In the genomic region with DNA sequence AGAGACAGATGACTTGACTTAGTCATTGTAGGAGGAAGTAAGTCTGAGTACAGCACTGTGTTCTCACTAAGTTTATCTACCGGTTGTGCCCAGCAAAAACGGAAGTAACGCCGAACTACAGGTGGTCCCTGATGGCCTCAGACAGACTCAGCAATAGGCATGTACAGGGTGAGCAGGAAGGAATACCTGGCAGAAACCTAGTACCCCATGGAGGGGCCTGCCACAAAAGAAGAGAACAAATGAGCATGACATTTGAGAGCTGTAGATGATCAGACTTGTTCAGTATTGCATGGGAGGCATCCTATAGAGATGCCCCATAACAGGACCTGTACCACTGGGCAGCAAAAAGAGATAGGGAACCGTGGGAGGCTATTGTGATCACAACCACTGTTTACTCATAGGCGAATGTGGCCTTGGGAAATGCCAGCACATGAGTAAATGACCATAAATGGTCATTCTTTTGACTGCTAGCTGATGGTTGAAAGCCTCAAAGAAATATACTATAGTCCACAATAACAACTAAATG, we compare ENCODE assay signal across 7 cellular contexts.
DNase-seq lines count a peak whose midpoint lies in the region; ATAC-seq and TF ChIP-seq lines count a peak whose summit lies in the region.

No MANE protein-coding gene starts in this region.

- no peaks in the 10 kb centered on the region for H3K9me2 ChIP-seq in PC-3 (replicated peaks; ENCODE audit: low read length)

- no peak overlapping the region for H3K4me2 ChIP-seq in PC-3 (ENCODE audit: low read length)

- H3K36me3 ChIP-seq in PC-3 (ENCODE audit: low read depth, low read length) = no peaks in the 10 kb centered on the region
- no peaks in the 10 kb centered on the region for H3K36me3 ChIP-seq in BE2C

- DNase-seq in PC-3 = peak; percentile 10
- DNase-seq in foreskin melanocyte = peak; percentile 61
- no peak for DNase-seq in BE2C
- DNase-seq in stimulated activated CD4-positive, alpha-beta T cell treated with anti-CD3 and anti-CD28 coated beads, Interleukin-4, amount 100 ng/mL, for 1 hour = no peak
- DNase-seq in NCI-H524 treated with DMSO at 0.1 percent for 48 hours (lab: John Stamatoyannopoulos, UW) = no peak

- CTCF ChIA-PET in PC-3 (lab: Charles Lee) = no interaction called here

- intact Hi-C loops in PC-3 (cut with micrococcal nuclease) = no loop called here

- H3F3A ChIP-seq in PC-3 (ENCODE audit: low read length, unreplicated experiment) = no peaks in the 10 kb centered on the region

- POLR2A ChIA-PET in PC-3 (lab: Charles Lee; ENCODE audit: unreplicated experiment) = no interaction called here

- H3K4me3 ChIP-seq in PC-3 (ENCODE audit: low read length) (no peak overlapping the region), BE2C (ENCODE audit: low read depth, low read length) (no peak overlapping the region)

- H2AFZ ChIP-seq in PC-3 (ENCODE audit: low read length) = no peak overlapping the region

- no peaks in the 10 kb centered on the region for H3K79me2 ChIP-seq in PC-3 (ENCODE audit: low read length)

- H3K9me3 ChIP-seq in PC-3 (ENCODE audit: low read length) (no peaks in the 10 kb centered on the region), BE2C (no peaks in the 10 kb centered on the region)

- H3K27ac ChIP-seq in PC-3 (ENCODE audit: low read length) = no peak overlapping the region

- no TSS peak for BruUV-seq in PC-3 (replicated peaks; lab: Mats Ljungman, UMichigan)

- H4K20me1 ChIP-seq in PC-3 (ENCODE audit: low read length) = no peaks in the 10 kb centered on the region

- no peaks in the 10 kb centered on the region for H3K4me1 ChIP-seq in PC-3 (ENCODE audit: insufficient read depth, low read length)
- peaks cover 3% of the 10 kb centered on the region; the same call in 1 of the 2 replicates for H3K4me1 ChIP-seq in BE2C

- peak; percentile 38 for ATAC-seq in GM18870 (IDR thresholded peaks at IDR 0.05; ENCODE audit: unreplicated experiment)
- ATAC-seq in HG02678 (IDR thresholded peaks at IDR 0.05; ENCODE audit: unreplicated experiment) = peak; percentile 63
- ATAC-seq in PC-3 = no peak

- TF ChIP-seq CTCF in PC-3 (conservative IDR thresholded peaks at IDR 0.05; ENCODE audit: low read depth, low read length) = no peak
- no peak for TF ChIP-seq CTCF in BE2C (IDR thresholded peaks at IDR 0.05; ENCODE audit: low read depth, low read length)

- no peak overlapping the region for H3K9ac ChIP-seq in PC-3 (ENCODE audit: low read length)

- H3K27me3 ChIP-seq in PC-3 (ENCODE audit: low read length) (no peaks in the 10 kb centered on the region), BE2C (no peaks in the 10 kb centered on the region)

Comparison
In these comparisons a context has a peak if more than half of its experiments do, and no peak if none do; other contexts are left out.
1. DNase-seq: peak in PC-3 (single experiment) and foreskin melanocyte (single experiment); none in BE2C (single experiment), stimulated activated CD4-positive, alpha-beta T cell treated with anti-CD3 and anti-CD28 coated beads, Interleukin-4, amount 100 ng/mL, for 1 hour (single experiment) and NCI-H524 treated with DMSO at 0.1 percent for 48 hours (single experiment).